1 cellular context compared by ENCODE assay signal in the genomic region with DNA sequence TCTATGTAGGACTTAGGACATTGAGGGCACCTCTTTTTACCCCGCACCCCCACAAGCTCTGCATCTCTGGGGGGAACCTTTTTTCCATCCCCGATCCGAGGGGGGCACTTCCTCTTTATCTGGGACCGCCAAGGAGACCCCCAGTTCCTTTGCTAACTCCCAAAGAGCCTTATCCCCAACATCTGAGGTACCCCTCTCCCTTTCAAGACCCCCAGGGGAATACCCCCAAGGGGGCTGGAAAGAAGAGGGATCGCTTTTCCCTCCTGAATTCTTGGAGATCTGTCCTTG.
TF ChIP-seq lines count a peak whose summit lies in the region.

No MANE protein-coding gene starts in this region.

TF ChIP-seq in HepG2, 621 proteins besides CTCF, POLR2A, EP300 and RAD21:
- TF ChIP-seq ZNF367 (CRISPR knock-in tag; IDR thresholded peaks at IDR 0.05; ENCODE audit: borderline replicate concordance) = no peak
- TF ChIP-seq ZNF598 (CRISPR knock-in tag; IDR thresholded peaks at IDR 0.05; ENCODE audit: borderline replicate concordance) = no peak
- TF ChIP-seq PHF20 (CRISPR knock-in tag; IDR thresholded peaks at IDR 0.05) = no peak
- TF ChIP-seq ZNF550 (CRISPR knock-in tag; IDR thresholded peaks at IDR 0.05; ENCODE audit: borderline replicate concordance) = no peak
- no peak for TF ChIP-seq RORA (CRISPR knock-in tag; IDR thresholded peaks at IDR 0.05)
- TF ChIP-seq, protein P1, sequence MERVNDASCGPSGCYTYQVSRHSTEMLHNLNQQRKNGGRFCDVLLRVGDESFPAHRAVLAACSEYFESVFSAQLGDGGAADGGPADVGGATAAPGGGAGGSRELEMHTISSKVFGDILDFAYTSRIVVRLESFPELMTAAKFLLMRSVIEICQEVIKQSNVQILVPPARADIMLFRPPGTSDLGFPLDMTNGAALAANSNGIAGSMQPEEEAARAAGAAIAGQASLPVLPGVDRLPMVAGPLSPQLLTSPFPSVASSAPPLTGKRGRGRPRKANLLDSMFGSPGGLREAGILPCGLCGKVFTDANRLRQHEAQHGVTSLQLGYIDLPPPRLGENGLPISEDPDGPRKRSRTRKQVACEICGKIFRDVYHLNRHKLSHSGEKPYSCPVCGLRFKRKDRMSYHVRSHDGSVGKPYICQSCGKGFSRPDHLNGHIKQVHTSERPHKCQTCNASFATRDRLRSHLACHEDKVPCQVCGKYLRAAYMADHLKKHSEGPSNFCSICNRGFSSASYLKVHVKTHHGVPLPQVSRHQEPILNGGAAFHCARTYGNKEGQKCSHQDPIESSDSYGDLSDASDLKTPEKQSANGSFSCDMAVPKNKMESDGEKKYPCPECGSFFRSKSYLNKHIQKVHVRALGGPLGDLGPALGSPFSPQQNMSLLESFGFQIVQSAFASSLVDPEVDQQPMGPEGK (CRISPR knock-in tag; IDR thresholded peaks at IDR 0.05) = no peak
- TF ChIP-seq ZNF468 (CRISPR knock-in tag; IDR thresholded peaks at IDR 0.05) = no peak
- TF ChIP-seq ZBTB7B (CRISPR knock-in tag; IDR thresholded peaks at IDR 0.05) = no peak
- TF ChIP-seq, protein P2, sequence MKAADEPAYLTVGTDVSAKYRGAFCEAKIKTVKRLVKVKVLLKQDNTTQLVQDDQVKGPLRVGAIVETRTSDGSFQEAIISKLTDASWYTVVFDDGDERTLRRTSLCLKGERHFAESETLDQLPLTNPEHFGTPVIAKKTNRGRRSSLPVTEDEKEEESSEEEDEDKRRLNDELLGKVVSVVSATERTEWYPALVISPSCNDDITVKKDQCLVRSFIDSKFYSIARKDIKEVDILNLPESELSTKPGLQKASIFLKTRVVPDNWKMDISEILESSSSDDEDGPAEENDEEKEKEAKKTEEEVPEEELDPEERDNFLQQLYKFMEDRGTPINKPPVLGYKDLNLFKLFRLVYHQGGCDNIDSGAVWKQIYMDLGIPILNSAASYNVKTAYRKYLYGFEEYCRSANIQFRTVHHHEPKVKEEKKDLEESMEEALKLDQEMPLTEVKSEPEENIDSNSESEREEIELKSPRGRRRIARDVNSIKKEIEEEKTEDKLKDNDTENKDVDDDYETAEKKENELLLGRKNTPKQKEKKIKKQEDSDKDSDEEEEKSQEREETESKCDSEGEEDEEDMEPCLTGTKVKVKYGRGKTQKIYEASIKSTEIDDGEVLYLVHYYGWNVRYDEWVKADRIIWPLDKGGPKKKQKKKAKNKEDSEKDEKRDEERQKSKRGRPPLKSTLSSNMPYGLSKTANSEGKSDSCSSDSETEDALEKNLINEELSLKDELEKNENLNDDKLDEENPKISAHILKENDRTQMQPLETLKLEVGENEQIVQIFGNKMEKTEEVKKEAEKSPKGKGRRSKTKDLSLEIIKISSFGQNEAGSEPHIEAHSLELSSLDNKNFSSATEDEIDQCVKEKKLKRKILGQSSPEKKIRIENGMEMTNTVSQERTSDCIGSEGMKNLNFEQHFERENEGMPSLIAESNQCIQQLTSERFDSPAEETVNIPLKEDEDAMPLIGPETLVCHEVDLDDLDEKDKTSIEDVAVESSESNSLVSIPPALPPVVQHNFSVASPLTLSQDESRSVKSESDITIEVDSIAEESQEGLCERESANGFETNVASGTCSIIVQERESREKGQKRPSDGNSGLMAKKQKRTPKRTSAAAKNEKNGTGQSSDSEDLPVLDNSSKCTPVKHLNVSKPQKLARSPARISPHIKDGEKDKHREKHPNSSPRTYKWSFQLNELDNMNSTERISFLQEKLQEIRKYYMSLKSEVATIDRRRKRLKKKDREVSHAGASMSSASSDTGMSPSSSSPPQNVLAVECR (CRISPR knock-in tag; IDR thresholded peaks at IDR 0.05; ENCODE audit: borderline replicate concordance) = no peak
- TF ChIP-seq IKZF4 (CRISPR knock-in tag; IDR thresholded peaks at IDR 0.05; ENCODE audit: borderline replicate concordance, low read depth, not compliant biosample characterization) = no peak
- no peak for TF ChIP-seq ZNF230 (CRISPR knock-in tag; IDR thresholded peaks at IDR 0.05)
- TF ChIP-seq, protein P3, sequence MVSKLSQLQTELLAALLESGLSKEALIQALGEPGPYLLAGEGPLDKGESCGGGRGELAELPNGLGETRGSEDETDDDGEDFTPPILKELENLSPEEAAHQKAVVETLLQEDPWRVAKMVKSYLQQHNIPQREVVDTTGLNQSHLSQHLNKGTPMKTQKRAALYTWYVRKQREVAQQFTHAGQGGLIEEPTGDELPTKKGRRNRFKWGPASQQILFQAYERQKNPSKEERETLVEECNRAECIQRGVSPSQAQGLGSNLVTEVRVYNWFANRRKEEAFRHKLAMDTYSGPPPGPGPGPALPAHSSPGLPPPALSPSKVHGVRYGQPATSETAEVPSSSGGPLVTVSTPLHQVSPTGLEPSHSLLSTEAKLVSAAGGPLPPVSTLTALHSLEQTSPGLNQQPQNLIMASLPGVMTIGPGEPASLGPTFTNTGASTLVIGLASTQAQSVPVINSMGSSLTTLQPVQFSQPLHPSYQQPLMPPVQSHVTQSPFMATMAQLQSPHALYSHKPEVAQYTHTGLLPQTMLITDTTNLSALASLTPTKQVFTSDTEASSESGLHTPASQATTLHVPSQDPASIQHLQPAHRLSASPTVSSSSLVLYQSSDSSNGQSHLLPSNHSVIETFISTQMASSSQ (IDR thresholded peaks at IDR 0.05; ENCODE audit: low read depth) = no peak
- TF ChIP-seq, protein P3 (CRISPR knock-in tag; IDR thresholded peaks at IDR 0.05; ENCODE audit: borderline replicate concordance) = no peak
- TF ChIP-seq AHR (CRISPR knock-in tag; IDR thresholded peaks at IDR 0.05) = no peak
- TF ChIP-seq SIX1 (CRISPR knock-in tag; IDR thresholded peaks at IDR 0.05; ENCODE audit: borderline replicate concordance) = no peak
- TF ChIP-seq, protein P4, sequence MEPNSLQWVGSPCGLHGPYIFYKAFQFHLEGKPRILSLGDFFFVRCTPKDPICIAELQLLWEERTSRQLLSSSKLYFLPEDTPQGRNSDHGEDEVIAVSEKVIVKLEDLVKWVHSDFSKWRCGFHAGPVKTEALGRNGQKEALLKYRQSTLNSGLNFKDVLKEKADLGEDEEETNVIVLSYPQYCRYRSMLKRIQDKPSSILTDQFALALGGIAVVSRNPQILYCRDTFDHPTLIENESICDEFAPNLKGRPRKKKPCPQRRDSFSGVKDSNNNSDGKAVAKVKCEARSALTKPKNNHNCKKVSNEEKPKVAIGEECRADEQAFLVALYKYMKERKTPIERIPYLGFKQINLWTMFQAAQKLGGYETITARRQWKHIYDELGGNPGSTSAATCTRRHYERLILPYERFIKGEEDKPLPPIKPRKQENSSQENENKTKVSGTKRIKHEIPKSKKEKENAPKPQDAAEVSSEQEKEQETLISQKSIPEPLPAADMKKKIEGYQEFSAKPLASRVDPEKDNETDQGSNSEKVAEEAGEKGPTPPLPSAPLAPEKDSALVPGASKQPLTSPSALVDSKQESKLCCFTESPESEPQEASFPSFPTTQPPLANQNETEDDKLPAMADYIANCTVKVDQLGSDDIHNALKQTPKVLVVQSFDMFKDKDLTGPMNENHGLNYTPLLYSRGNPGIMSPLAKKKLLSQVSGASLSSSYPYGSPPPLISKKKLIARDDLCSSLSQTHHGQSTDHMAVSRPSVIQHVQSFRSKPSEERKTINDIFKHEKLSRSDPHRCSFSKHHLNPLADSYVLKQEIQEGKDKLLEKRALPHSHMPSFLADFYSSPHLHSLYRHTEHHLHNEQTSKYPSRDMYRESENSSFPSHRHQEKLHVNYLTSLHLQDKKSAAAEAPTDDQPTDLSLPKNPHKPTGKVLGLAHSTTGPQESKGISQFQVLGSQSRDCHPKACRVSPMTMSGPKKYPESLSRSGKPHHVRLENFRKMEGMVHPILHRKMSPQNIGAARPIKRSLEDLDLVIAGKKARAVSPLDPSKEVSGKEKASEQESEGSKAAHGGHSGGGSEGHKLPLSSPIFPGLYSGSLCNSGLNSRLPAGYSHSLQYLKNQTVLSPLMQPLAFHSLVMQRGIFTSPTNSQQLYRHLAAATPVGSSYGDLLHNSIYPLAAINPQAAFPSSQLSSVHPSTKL (CRISPR knock-in tag; IDR thresholded peaks at IDR 0.05) = no peak
- no peak for TF ChIP-seq NRL (CRISPR knock-in tag; IDR thresholded peaks at IDR 0.05; ENCODE audit: borderline replicate concordance)
